13 cellular contexts compared by ENCODE assay signal in genomic region chr7:33831389-33832118, GRCh38.
DNase-seq lines count a peak whose midpoint lies in the region; ATAC-seq and TF ChIP-seq lines count a peak whose summit lies in the region.
"Had no signal": no experiment of that assay in that cellular context is flagged by ENCODE, and none has a peak within 500 bp of the region (broad histone marks: within the 10 kb centered on the region; RNA-seq: fewer than 3 reads in every experiment).

No MANE protein-coding gene starts in this region.

- BruUV-seq in IMR-90 (replicated peaks; lab: Mats Ljungman, UMichigan) = no TSS peak

- H2BK5ac ChIP-seq in IMR-90 (ENCODE audit: low read depth, low read length, poor library complexity, severe bottlenecking) = no peak overlapping the region

- H2AFZ ChIP-seq in IMR-90 (replicated peaks; ENCODE audit: low read length, poor library complexity) = no peak overlapping the region

- H3K14ac ChIP-seq in IMR-90 (replicated peaks; ENCODE audit: low read depth, low read length) = no peak overlapping the region

- TF ChIP-seq EP300 in sigmoid colon (IDR thresholded peaks at IDR 0.05) = peak in 1 of 4 donors; percentile 1

- WGBS in IMR-90 (ENCODE audit: extremely low coverage in 2 of 2, insufficient read length in 1 of 2), 2 experiments = no CpG with 5 or more reads among the region's 10 CpGs
- WGBS in sigmoid colon, 2 donors = 82 to 84% methylated on average over 10 of the region's 10 CpGs

- in situ Hi-C loops in IMR-90 (cut with MboI; ENCODE audit: low sequenced_read_pairs) = no loop called here

- no peak overlapping the region for H3K4me2 ChIP-seq in IMR-90 (ENCODE audit: low read depth, low read length)

- H2BK120ac ChIP-seq in IMR-90 (ENCODE audit: low read depth, low read length) = no peak overlapping the region

- no peak overlapping the region for H3K56ac ChIP-seq in IMR-90 (ENCODE audit: extremely low read depth, insufficient read depth, low read length)

- H3K4me1 ChIP-seq in IMR-90 (ENCODE audit: control insufficient read depth, insufficient read depth, low read length) (no peaks in the 10 kb centered on the region), sigmoid colon (peaks cover 0 to 31% (median 18%) of the 10 kb centered on the region in 4 donors)

- no peak overlapping the region for H2AK9ac ChIP-seq in IMR-90 (replicated peaks; ENCODE audit: low read depth, low read length, poor library complexity)

- H4K20me1 ChIP-seq in IMR-90 (ENCODE audit: insufficient read depth, low read length) = no peaks in the 10 kb centered on the region

- no peak overlapping the region for H2AK5ac ChIP-seq in IMR-90 (ENCODE audit: low read depth, low read length)

- H2BK15ac ChIP-seq in IMR-90 (ENCODE audit: low read depth, low read length) = no peak overlapping the region

- CTCF ChIA-PET in IMR-90 (lab: Yijun Ruan, JAX) = no interaction called here

- H3K18ac ChIP-seq in IMR-90 (ENCODE audit: low read depth, low read length) = no peak overlapping the region

- H3K4ac ChIP-seq in IMR-90 (ENCODE audit: low read depth, low read length) = no peak overlapping the region

- no peak overlapping the region for H4K8ac ChIP-seq in IMR-90 (ENCODE audit: low read depth in 2 of 2, low read length in 2 of 2)

- H4K91ac ChIP-seq in IMR-90 (ENCODE audit: insufficient read depth, low read depth, low read length) = no peak overlapping the region

- no peaks in the 10 kb centered on the region for H3K79me1 ChIP-seq in IMR-90 (ENCODE audit: low read depth in 1 of 2, low read length in 2 of 2)

- H3K9me3 ChIP-seq in IMR-90 (ENCODE audit: control insufficient read depth, insufficient read depth, low read length) (no peaks in the 10 kb centered on the region), sigmoid colon (no peaks in the 10 kb centered on the region)

- no peak overlapping the region for H3K23ac ChIP-seq in IMR-90 (ENCODE audit: low read depth, low read length)

- H3K36me3 ChIP-seq in IMR-90 (ENCODE audit: control insufficient read depth, insufficient read depth, low read length) = no peaks in the 10 kb centered on the region
- no peaks in the 10 kb centered on the region for H3K36me3 ChIP-seq in sigmoid colon

- H3K4me3 ChIP-seq in IMR-90 (ENCODE audit: insufficient read depth, low read depth, low read length) = no peak overlapping the region
- H3K4me3 ChIP-seq in fibroblast of pulmonary artery (replicated peaks; ENCODE audit: low read depth, low read length) = no peak overlapping the region
- H3K4me3 ChIP-seq in sigmoid colon = no peak overlapping the region
- H3K4me3 ChIP-seq: coronary artery had no signal

- intact Hi-C loops in IMR-90 (cut with micrococcal nuclease) = no loop called here
- intact Hi-C loops in sigmoid colon (cut with DNase I) = no loop called here

- H3K9ac ChIP-seq in IMR-90 (ENCODE audit: low read depth, low read length) = no peak overlapping the region

- dilution Hi-C loops in IMR-90 (cut with HindIII; ENCODE audit: low sequenced_read_pairs, unreplicated experiment) = no loop called here

- ATAC-seq in IMR-90 (ENCODE audit: low read depth) (no peak), GM21423 (IDR thresholded peaks at IDR 0.05; ENCODE audit: unreplicated experiment) (no peak)
- ATAC-seq: activated naive CD4-positive, alpha-beta T cell treated with anti-CD3 and anti-CD28 coated beads, Interleukin-2, amount 50 U/mL, for 72 hours; naive thymus-derived CD4-positive, alpha-beta T cell had no signal

- no peak overlapping the region for H2BK20ac ChIP-seq in IMR-90 (ENCODE audit: low read depth, low read length)

- TF ChIP-seq POLR2A in IMR-90 (IDR thresholded peaks at IDR 0.05; ENCODE audit: low read depth, low read length) = no peak
- no peak for TF ChIP-seq POLR2A in sigmoid colon (IDR thresholded peaks at IDR 0.05)
- no peak for TF ChIP-seq POLR2A in erythroblast (IDR thresholded peaks at IDR 0.05; ENCODE audit: low read length)

- H3K27me3 ChIP-seq in IMR-90 (ENCODE audit: control insufficient read depth, insufficient read depth, low read length) (peaks cover 26% of the 10 kb centered on the region), sigmoid colon (no peaks in the 10 kb centered on the region)

- TF ChIP-seq RAD21 in IMR-90 (IDR thresholded peaks at IDR 0.05; ENCODE audit: low read length) = no peak

- no peak for TF ChIP-seq CTCF in IMR-90 (conservative IDR thresholded peaks at IDR 0.05; ENCODE audit: low read depth, low read length)
- TF ChIP-seq CTCF in fibroblast of pulmonary artery (IDR thresholded peaks at IDR 0.05; ENCODE audit: low read length, missing control alignments) = no peak
- TF ChIP-seq CTCF in sigmoid colon (IDR thresholded peaks at IDR 0.05) = no peak

- no peak overlapping the region for H4K5ac ChIP-seq in IMR-90 (ENCODE audit: low read depth, low read length)

- H3K27ac ChIP-seq in IMR-90 (ENCODE audit: insufficient read depth, low read length) (no peak overlapping the region), sigmoid colon (peak overlapping the region in 3 of 4 donors; percentile 20 to 69 (median 40))
- H3K27ac ChIP-seq: coronary artery had no signal

- DNase-seq in IMR-90 (no peak), NOMO-1 treated with dmso at 0.1 percent for 144 hours (lab: John Stamatoyannopoulos, UW; ENCODE audit: unreplicated experiment) (peak; percentile 11), fibroblast of pulmonary artery (ENCODE audit: low read depth) (peak; percentile 61), sigmoid colon (peak; percentile 91), erythroblast (lab: John Stamatoyannopoulos, UW) (no peak), COLO668 (lab: John Stamatoyannopoulos, UW; ENCODE audit: unreplicated experiment) (no peak)
- DNase-seq: CD8-positive, alpha-beta memory T cell; islet precursor cell; naive thymus-derived CD4-positive, alpha-beta T cell; substantia nigra had no signal

- POLR2A ChIA-PET in IMR-90 (lab: Charles Lee; ENCODE audit: unreplicated experiment) = no interaction called here

- no peaks in the 10 kb centered on the region for H3K9me1 ChIP-seq in IMR-90 (ENCODE audit: insufficient read depth, low read length)

TF ChIP-seq in IMR-90, 13 proteins besides CTCF, POLR2A, EP300 and RAD21:
- TF ChIP-seq USF2 (IDR thresholded peaks at IDR 0.05; ENCODE audit: low read depth, low read length) (no peak), CEBPB (IDR thresholded peaks at IDR 0.05; ENCODE audit: low read depth, low read length) (peak; percentile 93), RCOR1 (IDR thresholded peaks at IDR 0.05; ENCODE audit: insufficient replicate concordance, low read length) (no peak)
TF ChIP-seq in IMR-90: peak in this region for 1.

Comparison
In these comparisons a context has a peak if more than half of its experiments do, and no peak if none do; other contexts are left out.
1. DNase-seq: peak in NOMO-1 treated with dmso at 0.1 percent for 144 hours (single experiment), fibroblast of pulmonary artery (single experiment) and sigmoid colon (single experiment); none in IMR-90 (single experiment), erythroblast (0 of 2) and COLO668 (single experiment).